22 cellular contexts compared by ENCODE assay signal in the genomic region with DNA sequence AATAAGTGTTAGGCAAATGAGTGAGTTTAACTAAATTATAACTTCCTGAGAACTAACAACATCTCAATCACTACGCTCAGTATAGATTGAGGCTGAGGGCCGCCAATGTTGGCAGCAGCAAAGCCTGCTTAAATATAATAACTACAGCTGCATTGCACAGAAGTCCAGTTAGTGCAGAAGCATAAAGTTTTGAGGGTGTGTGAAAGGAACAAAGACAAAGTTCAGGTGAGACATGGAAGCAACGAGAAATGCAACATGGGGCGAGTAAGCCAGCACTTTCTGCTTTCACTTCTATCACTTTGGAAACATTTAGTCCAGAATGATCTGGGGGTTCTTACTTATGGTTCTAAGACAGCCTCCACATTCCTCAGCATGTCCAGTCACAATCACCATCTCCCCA.
"Had no signal": no experiment of that assay in that cellular context is flagged by ENCODE, and none has a peak within 500 bp of the region (broad histone marks: within the 10 kb centered on the region; RNA-seq: fewer than 3 reads in every experiment).

No MANE protein-coding gene starts in this region.

- H3K4me2 ChIP-seq: hepatocyte had no signal

- H3K36me3 ChIP-seq: esophagus muscularis mucosa, gastroesophageal sphincter, heart left ventricle, left lung, lower lobe of right lung had no signal

- ATAC-seq: foreskin keratinocyte, gastroesophageal sphincter, left lung, lower lobe of right lung had no signal

- H3K27ac ChIP-seq: coronary artery, dorsolateral prefrontal cortex, esophagus muscularis mucosa, foreskin keratinocyte, gastroesophageal sphincter, heart left ventricle, hepatocyte, left lung, lower lobe of right lung had no signal

- H2AFZ ChIP-seq: hepatocyte had no signal

- H3K9me3 ChIP-seq: esophagus muscularis mucosa, gastroesophageal sphincter, heart left ventricle, left lung, lower lobe of right lung had no signal

- DNase-seq: dermis blood vessel endothelial cell; dorsolateral prefrontal cortex; effector CD4-positive, alpha-beta T cell; effector memory CD4-positive, alpha-beta T cell; foreskin keratinocyte; hypothalamus; immature natural killer cell; islet precursor cell; kidney; kidney glomerular epithelial cell; left lung; lower lobe of right lung; mesenchymal stem cell; midbrain had no signal

- H3K4me3 ChIP-seq: coronary artery, dorsolateral prefrontal cortex, esophagus muscularis mucosa, gastroesophageal sphincter, heart left ventricle, hepatocyte, left lung, lower lobe of right lung had no signal

- H3K79me2 ChIP-seq: hepatocyte had no signal

- H3K4me1 ChIP-seq: esophagus muscularis mucosa, foreskin keratinocyte, gastroesophageal sphincter, left lung, lower lobe of right lung had no signal

- FAIRE-seq: colon, endothelial cell of umbilical vein, frontal cortex, kidney had no signal

- H3K27me3 ChIP-seq: dorsolateral prefrontal cortex, esophagus muscularis mucosa, foreskin keratinocyte, gastroesophageal sphincter, heart left ventricle, hepatocyte, left lung had no signal
